Comparison of ENCODE assay signal across 22 cellular contexts in the genomic region with DNA sequence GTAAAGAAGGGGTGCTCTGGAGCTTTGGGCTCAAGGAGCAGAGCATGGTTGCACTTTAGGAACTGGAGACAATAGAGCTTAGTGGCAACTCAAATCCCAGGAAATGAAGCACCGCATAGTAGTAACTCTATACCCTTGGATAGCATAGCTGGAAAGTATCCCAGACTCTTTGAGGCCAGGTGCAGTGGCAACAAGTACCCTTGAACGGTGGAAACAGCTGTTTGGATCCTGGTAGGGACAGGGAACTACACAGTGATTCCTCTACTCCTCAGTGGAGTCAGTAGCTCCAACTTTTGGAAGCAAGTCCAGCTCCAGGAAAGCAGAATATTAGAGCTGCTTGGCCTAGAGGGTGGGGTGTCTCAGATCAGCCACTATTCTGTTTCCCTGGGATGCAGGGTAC.
"Had no signal": no experiment of that assay in that cellular context is flagged by ENCODE, and none has a peak within 500 bp of the region (broad histone marks: within the 10 kb centered on the region; RNA-seq: fewer than 3 reads in every experiment).

No MANE protein-coding gene starts in this region.

- H3K4me1 Mint-ChIP-seq: central memory CD8-positive, alpha-beta T cell; mesothelial cell of epicardium had no signal

- H3K36me3 Mint-ChIP-seq: mesothelial cell of epicardium had no signal

- H3K9me3 Mint-ChIP-seq: central memory CD8-positive, alpha-beta T cell; mesothelial cell of epicardium; natural killer cell treated with Interleukin-12 subunit alpha and Interleukin-12 subunit beta and Interleukin-15 and Interleukin-18, amount 100 ng/mL, for 72 hours had no signal

- ATAC-seq: heart left ventricle; left lung; natural killer cell treated with Interleukin-12 subunit alpha and Interleukin-12 subunit beta and Interleukin-15 and Interleukin-18, amount 100 ng/mL, for 72 hours; right lobe of liver had no signal

- H3K27ac Mint-ChIP-seq: mesothelial cell of epicardium; natural killer cell treated with Interleukin-12 subunit alpha and Interleukin-12 subunit beta and Interleukin-15 and Interleukin-18, amount 100 ng/mL, for 72 hours; stimulated activated naive CD8-positive, alpha-beta T cell treated with anti-CD3 and anti-CD28 coated beads, Interleukin-15, Interleukin-2, amounts not matched to agents 100 ng/mL and 50 ng/mL, for 24 hours had no signal

- DNase-seq: activated CD4-positive, alpha-beta T cell treated with anti-CD3 and anti-CD28 coated beads for 1 hour; activated CD8-positive, alpha-beta memory T cell treated with anti-CD3 and anti-CD28 coated beads for 24 hours; activated CD8-positive, alpha-beta memory T cell treated with anti-CD3 and anti-CD28 coated beads, Interleukin-2, amount 50 U/mL, for 48 hours; activated effector memory CD4-positive, alpha-beta T cell treated with Interleukin-2 at 50 U/mL for 16 hours; activated naive CD4-positive, alpha-beta T cell treated with anti-CD3 and anti-CD28 coated beads, Interleukin-2, amount 50 U/mL, for 16 hours; activated T-cell treated with anti-CD3 and anti-CD28 coated beads, Interleukin-2, amount 50 U/mL, for 48 hours; aorta; brain microvascular endothelial cell; cortex of kidney; erythroblast; heart left ventricle; kidney; left lung; right lobe of liver; small intestine; stimulated activated CD4-positive, alpha-beta T cell treated with anti-CD3 and anti-CD28 coated beads, Interleukin-15, amount 100 ng/mL, for 24 hours; stimulated activated CD4-positive, alpha-beta T cell treated with anti-CD3 and anti-CD28 coated beads, Interleukin-2, amount 100 ng/mL, for 48 hours; trophoblast cell had no signal

- H3K4me3 Mint-ChIP-seq: central memory CD8-positive, alpha-beta T cell; mesothelial cell of epicardium; natural killer cell treated with Interleukin-12 subunit alpha and Interleukin-12 subunit beta and Interleukin-15 and Interleukin-18, amount 100 ng/mL, for 72 hours; stimulated activated naive CD8-positive, alpha-beta T cell treated with anti-CD3 and anti-CD28 coated beads, Interleukin-15, Interleukin-2, amounts not matched to agents 100 ng/mL and 50 ng/mL, for 24 hours had no signal
